Comparison of ENCODE assay signal across 32 cellular contexts in the genomic region with DNA sequence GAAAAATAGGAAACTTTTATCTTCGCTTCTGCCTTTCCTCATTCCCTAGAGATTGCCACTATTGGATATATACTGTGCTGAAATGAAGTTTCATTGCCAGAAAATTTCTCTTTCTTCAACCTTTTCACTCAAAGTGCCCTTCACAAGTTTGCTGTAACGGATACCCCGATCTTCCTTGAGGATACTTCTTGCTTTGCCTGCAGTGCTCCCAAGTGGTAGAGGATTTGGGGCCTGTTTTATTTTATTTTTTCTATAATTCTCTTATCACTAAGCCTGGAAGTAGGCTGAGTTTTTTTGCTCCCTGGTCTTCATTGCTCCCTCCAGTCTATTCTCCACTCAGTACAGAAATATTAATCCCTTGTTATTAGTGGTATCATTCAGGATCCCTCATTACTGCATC.
"Had no signal": no experiment of that assay in that cellular context is flagged by ENCODE, and none has a peak within 500 bp of the region (broad histone marks: within the 10 kb centered on the region; RNA-seq: fewer than 3 reads in every experiment).

No MANE protein-coding gene starts in this region.

- FAIRE-seq: bronchial epithelial cell, RCC 7860, TTC549 had no signal

- ATAC-seq: activated CD8-positive, alpha-beta memory T cell treated with anti-CD3 and anti-CD28 coated beads, Interleukin-2, amount 10 ng/mL, durations not matched to agents 7 days and 5 days; activated naive CD4-positive, alpha-beta T cell treated with anti-CD3 and anti-CD28 coated beads, Interleukin-2, amount 50 U/mL, for 72 hours; activated naive CD8-positive, alpha-beta T cell treated with anti-CD3 and anti-CD28 coated beads, Interleukin-2, amount 50 U/mL, for 24 hours; body of pancreas; T-cell had no signal

- H3K27me3 ChIP-seq: ascending aorta, body of pancreas, SJSA1 had no signal

- DNase-seq: activated B cell treated with CpG ODN at 0.5 μM for 24 hours; activated CD4-positive, alpha-beta T cell treated with anti-CD3 and anti-CD28 coated beads for 1 hour; activated CD4-positive, alpha-beta T cell treated with anti-CD3 and anti-CD28 coated beads, Interleukin-2, amount 10 ng/mL, durations not matched to agents 24 days and 14 days; activated CD4-positive, alpha-beta T cell treated with anti-CD3 and anti-CD28 coated beads, Interleukin-2, amount 50 U/mL, for 48 hours; activated CD8-positive, alpha-beta memory T cell treated with anti-CD3 and anti-CD28 coated beads, Interleukin-2, amount 10 ng/mL, durations not matched to agents 7 days and 5 days; activated effector memory CD4-positive, alpha-beta T cell treated with anti-CD3 and anti-CD28 coated beads, Interleukin-2, amount 50 U/mL, for 16 hours; activated naive CD4-positive, alpha-beta T cell treated with Interleukin-2 at 50 U/mL for 16 hours; activated naive CD8-positive, alpha-beta T cell treated with anti-CD3 and anti-CD28 coated beads, Interleukin-2, amount 50 U/mL, for 24 hours; activated T-cell treated with anti-CD3 and anti-CD28 coated beads, Interleukin-2, amount 50 U/mL, for 24 hours; amniotic stem cell; body of pancreas; central memory CD4-positive, alpha-beta T cell; Karpas-422; NCI-H1048; NCI-H146; NCI-H187 treated with DMSO at 0.1 percent for 48 hours; NCI-H2107; NCI-H345; NCI-H510A; NCI-H526 treated with DMSO at 0.1 percent for 48 hours; NCI-H82; SHP77; T-cell; T-helper 2 cell; T1000 had no signal

- H3K4me1 Mint-ChIP-seq: activated B cell treated with CpG ODN at 0.5 μM for 24 hours; activated CD4-positive, alpha-beta T cell treated with anti-CD3 and anti-CD28 coated beads, Interleukin-2, amount 10 ng/mL, durations not matched to agents 24 days and 14 days; activated CD8-positive, alpha-beta memory T cell treated with anti-CD3 and anti-CD28 coated beads, Interleukin-2, amount 10 ng/mL, durations not matched to agents 7 days and 5 days; activated naive CD8-positive, alpha-beta T cell treated with anti-CD3 and anti-CD28 coated beads, Interleukin-2, amount 50 U/mL, for 24 hours; T-cell had no signal

- H3K27ac Mint-ChIP-seq: activated B cell treated with CpG ODN at 0.5 μM for 24 hours; activated CD4-positive, alpha-beta T cell treated with anti-CD3 and anti-CD28 coated beads, Interleukin-2, amount 10 ng/mL, durations not matched to agents 24 days and 14 days; activated CD8-positive, alpha-beta memory T cell treated with anti-CD3 and anti-CD28 coated beads, Interleukin-2, amount 10 ng/mL, durations not matched to agents 7 days and 5 days; activated naive CD4-positive, alpha-beta T cell treated with anti-CD3 and anti-CD28 coated beads, Interleukin-2, amount 50 U/mL, for 72 hours; activated naive CD8-positive, alpha-beta T cell treated with anti-CD3 and anti-CD28 coated beads, Interleukin-2, amount 50 U/mL, for 24 hours; activated T-cell treated with anti-CD3 and anti-CD28 coated beads, Interleukin-2, amount 50 U/mL, for 24 hours; activated T-helper 1 cell treated with anti-CD3 and anti-CD28 coated beads, Interleukin-12 subunit alpha, Interleukin-12 subunit beta, Interleukin-2, Interleukin-4 antibody, amounts not matched to agents 30 ng/mL and 10 ng/mL and 1 ng/mL, durations not matched to agents 14 hours and 24 hours and 36 hours; T-cell had no signal

- H3K9me3 ChIP-seq: ascending aorta, body of pancreas had no signal

- H3K36me3 Mint-ChIP-seq: activated CD8-positive, alpha-beta memory T cell treated with anti-CD3 and anti-CD28 coated beads, Interleukin-2, amount 10 ng/mL, durations not matched to agents 7 days and 5 days; activated naive CD4-positive, alpha-beta T cell treated with anti-CD3 and anti-CD28 coated beads, Interleukin-2, amount 50 U/mL, for 72 hours; T-cell had no signal

- H3K27ac ChIP-seq: ascending aorta, body of pancreas, SJSA1 had no signal

- H3K9me3 Mint-ChIP-seq: activated B cell treated with CpG ODN at 0.5 μM for 24 hours; activated CD4-positive, alpha-beta T cell treated with anti-CD3 and anti-CD28 coated beads, Interleukin-2, amount 10 ng/mL, durations not matched to agents 24 days and 14 days had no signal

- H3K36me3 ChIP-seq: ascending aorta, SJSA1 had no signal

- H3K4me1 ChIP-seq: ascending aorta, body of pancreas, SJSA1 had no signal

- H3K4me3 ChIP-seq: ascending aorta, body of pancreas, SJSA1 had no signal

- H3K27me3 Mint-ChIP-seq: activated B cell treated with CpG ODN at 0.5 μM for 24 hours; activated CD4-positive, alpha-beta T cell treated with anti-CD3 and anti-CD28 coated beads, Interleukin-2, amount 10 ng/mL, durations not matched to agents 24 days and 14 days; activated CD8-positive, alpha-beta memory T cell treated with anti-CD3 and anti-CD28 coated beads, Interleukin-2, amount 10 ng/mL, durations not matched to agents 7 days and 5 days; activated naive CD8-positive, alpha-beta T cell treated with anti-CD3 and anti-CD28 coated beads, Interleukin-2, amount 50 U/mL, for 24 hours; activated T-cell treated with anti-CD3 and anti-CD28 coated beads, Interleukin-2, amount 50 U/mL, for 24 hours; T-cell had no signal

- H3K4me3 Mint-ChIP-seq: activated B cell treated with CpG ODN at 0.5 μM for 24 hours; activated CD4-positive, alpha-beta T cell treated with anti-CD3 and anti-CD28 coated beads, Interleukin-2, amount 10 ng/mL, durations not matched to agents 24 days and 14 days; activated CD8-positive, alpha-beta memory T cell treated with anti-CD3 and anti-CD28 coated beads, Interleukin-2, amount 10 ng/mL, durations not matched to agents 7 days and 5 days; activated naive CD8-positive, alpha-beta T cell treated with anti-CD3 and anti-CD28 coated beads, Interleukin-2, amount 50 U/mL, for 24 hours; activated T-cell treated with anti-CD3 and anti-CD28 coated beads, Interleukin-2, amount 50 U/mL, for 24 hours; activated T-helper 1 cell treated with anti-CD3 and anti-CD28 coated beads, Interleukin-12 subunit alpha, Interleukin-12 subunit beta, Interleukin-2, Interleukin-4 antibody, amounts not matched to agents 30 ng/mL and 10 ng/mL and 1 ng/mL, durations not matched to agents 14 hours and 24 hours and 36 hours; T-cell had no signal
